In the genomic region with DNA sequence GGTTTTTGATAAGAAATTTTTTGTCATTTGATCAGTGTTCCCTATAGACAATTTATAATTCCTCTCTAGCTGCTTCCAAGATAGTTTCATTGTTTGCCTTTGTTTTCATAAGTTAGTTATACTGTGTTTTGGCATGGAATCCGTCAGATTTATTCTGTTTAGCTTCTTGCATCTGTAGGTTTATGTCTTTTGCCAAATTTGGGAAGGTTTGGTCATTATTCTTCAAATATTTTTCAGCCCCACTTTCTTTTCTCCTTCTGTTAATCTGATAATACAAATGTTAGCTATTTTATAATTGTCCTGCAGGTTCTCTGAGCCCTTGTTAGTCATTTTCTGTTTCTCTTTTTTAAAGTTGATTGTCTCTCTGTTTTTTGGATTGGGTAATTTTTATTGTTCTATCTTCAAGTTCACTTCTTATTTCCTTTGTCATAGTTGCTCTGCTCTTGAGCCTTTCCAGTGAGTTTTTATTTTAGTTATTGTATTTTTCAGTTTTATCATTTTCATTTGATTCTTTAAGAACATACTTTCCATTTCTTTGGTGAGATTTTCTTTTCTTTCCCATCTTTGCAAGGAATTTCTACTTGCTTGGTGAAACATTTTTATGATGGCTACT, we compare ENCODE assay signal across 1 cellular context.
TF ChIP-seq lines count a peak whose summit lies in the region.

No MANE protein-coding gene starts in this region.

TF ChIP-seq in A549, 52 proteins besides CTCF, POLR2A, EP300 and RAD21:
- TF ChIP-seq FOSL2 (IDR thresholded peaks at IDR 0.05) (no peak), FOSL2 (CRISPR knock-in tag; IDR thresholded peaks at IDR 0.05) (no peak), EHMT2 (IDR thresholded peaks at IDR 0.05; ENCODE audit: low read depth) (no peak), MAFK (IDR thresholded peaks at IDR 0.05; ENCODE audit: partially characterized antibody) (no peak), RFX5 (IDR thresholded peaks at IDR 0.05) (no peak), JUN (IDR thresholded peaks at IDR 0.05) (no peak), GATA3 (IDR thresholded peaks at IDR 0.05; ENCODE audit: borderline replicate concordance) (no peak), EHF (CRISPR knock-in tag; IDR thresholded peaks at IDR 0.05) (no peak)
